15 cellular contexts compared by ENCODE assay signal in the genomic region with DNA sequence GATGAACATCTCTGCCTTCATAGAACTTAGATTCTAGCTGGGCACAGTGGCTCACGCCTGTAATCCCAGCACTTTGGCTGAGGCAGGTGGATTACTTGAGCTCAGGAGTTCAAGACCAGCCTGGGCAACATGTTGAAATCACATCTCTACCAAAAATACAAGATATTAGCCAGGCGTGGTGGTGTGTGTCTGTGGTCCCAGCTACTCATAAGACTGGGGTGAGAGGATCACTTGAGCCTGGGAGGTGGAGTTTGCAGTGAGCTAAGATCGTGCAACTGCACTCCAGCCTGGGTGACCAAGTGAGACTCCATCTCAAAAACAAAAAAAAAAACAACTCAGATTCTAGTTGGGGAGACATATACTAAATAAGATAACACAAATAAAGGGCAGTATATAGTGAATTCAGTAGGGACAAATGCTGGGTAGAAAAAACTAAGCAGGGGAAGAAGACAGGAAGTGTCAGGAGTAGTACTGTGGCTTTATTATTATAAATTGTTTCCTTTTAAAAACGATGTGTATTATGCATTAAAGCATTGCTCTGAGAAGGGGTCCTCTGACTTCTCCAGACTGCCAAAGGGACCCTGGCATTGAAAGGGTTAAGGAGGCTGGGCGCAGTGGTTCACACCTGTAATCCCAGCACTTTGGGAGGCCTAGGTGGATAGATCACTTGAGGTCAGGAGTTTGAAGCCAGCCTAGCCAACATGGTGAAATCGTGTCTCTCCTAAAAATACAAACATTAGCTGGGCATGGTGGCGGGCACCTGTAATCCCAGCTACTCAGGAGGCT. TPM values are rescaled to one million over a fixed set of nuclear protein-coding genes. Genes with fewer than 3 reads are reported as not detected.
DNase-seq lines count a peak whose midpoint lies in the region; ATAC-seq, FAIRE-seq and TF ChIP-seq lines count a peak whose summit lies in the region.
"Had no signal": no experiment of that assay in that cellular context is flagged by ENCODE, and none has a peak within 500 bp of the region (broad histone marks: within the 10 kb centered on the region; RNA-seq: fewer than 3 reads in every experiment).

No MANE protein-coding gene starts in this region.

- H3K27ac ChIP-seq in RWPE2 (ENCODE audit: poor library complexity, severe bottlenecking) = peak overlapping the region; percentile 98
- H3K27ac ChIP-seq in effector memory CD4-positive, alpha-beta T cell (ENCODE audit: insufficient read depth, low read length, poor library complexity, severe bottlenecking) = peak overlapping the region; percentile 57
- H3K27ac ChIP-seq: parathyroid adenoma had no signal

- POLR2A ChIA-PET in MCF 10A (lab: Yijun Ruan, JAX) = no interaction called here

- H3K36me3 ChIP-seq in RWPE2 (ENCODE audit: low read depth) = no peaks in the 10 kb centered on the region
- no peaks in the 10 kb centered on the region for H3K36me3 ChIP-seq in effector memory CD4-positive, alpha-beta T cell (ENCODE audit: control insufficient read depth, insufficient read depth, low read length)

- TF ChIP-seq CTCF in RWPE2 (IDR thresholded peaks at IDR 0.05; ENCODE audit: poor library complexity, severe bottlenecking) (no peak), MCF 10A (IDR thresholded peaks at IDR 0.05; ENCODE audit: unreplicated experiment) (no peak)

- no peak for FAIRE-seq in GM12892 (lab: Jason Lieb, UNC)
- FAIRE-seq: GM12891 had no signal

- H3K9me3 Mint-ChIP-seq in activated T-cell treated with anti-CD3 and anti-CD28 coated beads, Interleukin-2, amount 50 U/mL, for 24 hours = no peaks in the 10 kb centered on the region
- H3K9me3 Mint-ChIP-seq in stimulated activated naive B cell treated with anti-CD40 and anti-IgM and Interleukin-4, amounts not matched to agents 10 μg/mL and 1 μg/mL and 100 μg/mL, for 72 hours = peaks cover 0 to 2% of the 10 kb centered on the region in 2 donors
- no peaks in the 10 kb centered on the region for H3K9me3 Mint-ChIP-seq in MCF 10A (ENCODE audit: unreplicated experiment)

- no peak for ATAC-seq in RWPE2 (ENCODE audit: low read depth)
- ATAC-seq in stimulated activated naive B cell treated with anti-CD40 and anti-IgM and Interleukin-4, amounts not matched to agents 10 μg/mL and 1 μg/mL and 100 μg/mL, for 72 hours (replicated peaks) = no peak

- peaks cover 95% of the 10 kb centered on the region for H3K4me1 Mint-ChIP-seq in activated T-cell treated with anti-CD3 and anti-CD28 coated beads, Interleukin-2, amount 50 U/mL, for 24 hours (ENCODE audit: low read depth)
- H3K4me1 Mint-ChIP-seq in stimulated activated naive B cell treated with anti-CD40 and anti-IgM and Interleukin-4, amounts not matched to agents 10 μg/mL and 1 μg/mL and 100 μg/mL, for 72 hours = peaks cover 46 to 77% of the 10 kb centered on the region in 2 donors
- peaks cover 42% of the 10 kb centered on the region for H3K4me1 Mint-ChIP-seq in MCF 10A (ENCODE audit: insufficient read depth, unreplicated experiment)

- CTCF ChIA-PET in MCF 10A (lab: Yijun Ruan, JAX) = interaction anchor here (1.5 kb wide), 1 partner anchor 19 kb away, joined by 6 read pairs; no protein-coding TSS in a partner anchor

- no peaks in the 10 kb centered on the region for H3K27me3 ChIP-seq in RWPE2 (ENCODE audit: insufficient read depth, poor library complexity, severe bottlenecking)
- H3K27me3 ChIP-seq in effector memory CD4-positive, alpha-beta T cell (replicated peaks; ENCODE audit: control insufficient read depth, insufficient read depth, low read length, poor library complexity, severe bottlenecking) = no peaks in the 10 kb centered on the region

- peaks cover 4% of the 10 kb centered on the region for H3K36me3 Mint-ChIP-seq in activated T-cell treated with anti-CD3 and anti-CD28 coated beads, Interleukin-2, amount 50 U/mL, for 24 hours (ENCODE audit: low read depth)
- peaks cover 10 to 11% of the 10 kb centered on the region in 2 donors for H3K36me3 Mint-ChIP-seq in stimulated activated naive B cell treated with anti-CD40 and anti-IgM and Interleukin-4, amounts not matched to agents 10 μg/mL and 1 μg/mL and 100 μg/mL, for 72 hours
- H3K36me3 Mint-ChIP-seq in MCF 10A (ENCODE audit: insufficient read depth, unreplicated experiment) = no peaks in the 10 kb centered on the region

- H3K4me1 ChIP-seq in RWPE2 (ENCODE audit: insufficient read depth, poor library complexity, severe bottlenecking) = peaks cover 66% of the 10 kb centered on the region
- peaks cover 79% of the 10 kb centered on the region for H3K4me1 ChIP-seq in effector memory CD4-positive, alpha-beta T cell (ENCODE audit: control insufficient read depth, insufficient read depth, low read length, poor library complexity, severe bottlenecking)

- no peaks in the 10 kb centered on the region for H3K27me3 Mint-ChIP-seq in activated T-cell treated with anti-CD3 and anti-CD28 coated beads, Interleukin-2, amount 50 U/mL, for 24 hours
- no peaks in the 10 kb centered on the region for H3K27me3 Mint-ChIP-seq in stimulated activated naive B cell treated with anti-CD40 and anti-IgM and Interleukin-4, amounts not matched to agents 10 μg/mL and 1 μg/mL and 100 μg/mL, for 72 hours
- no peaks in the 10 kb centered on the region for H3K27me3 Mint-ChIP-seq in MCF 10A (ENCODE audit: insufficient read depth, unreplicated experiment)

- intact Hi-C loops in MCF 10A (cut with micrococcal nuclease) = no loop called here

- H3K4me3 ChIP-seq in RWPE2 (ENCODE audit: severe bottlenecking) = no peak overlapping the region
- peak overlapping the region; percentile 10 for H3K4me3 ChIP-seq in effector memory CD4-positive, alpha-beta T cell (ENCODE audit: insufficient read depth, low read depth, low read length, poor library complexity, severe bottlenecking)

- H3K9me3 ChIP-seq in RWPE2 (ENCODE audit: severe bottlenecking) = no peaks in the 10 kb centered on the region
- H3K9me3 ChIP-seq in effector memory CD4-positive, alpha-beta T cell (ENCODE audit: control insufficient read depth, low read length) = no peaks in the 10 kb centered on the region

- H3K4me3 Mint-ChIP-seq in activated T-cell treated with anti-CD3 and anti-CD28 coated beads, Interleukin-2, amount 50 U/mL, for 24 hours = peak overlapping the region; percentile 63
- H3K4me3 Mint-ChIP-seq in stimulated activated naive B cell treated with anti-CD40 and anti-IgM and Interleukin-4, amounts not matched to agents 10 μg/mL and 1 μg/mL and 100 μg/mL, for 72 hours = peak overlapping the region; percentile 59 to 69
- H3K4me3 Mint-ChIP-seq in MCF 10A (ENCODE audit: unreplicated experiment) = no peak overlapping the region

- no peak for DNase-seq in activated T-cell treated with anti-CD3 and anti-CD28 coated beads, Interleukin-2, amount 50 U/mL, for 24 hours
- no peak for DNase-seq in activated T-cell treated with anti-CD3 and anti-CD28 coated beads, Interleukin-2, amount 50 U/mL, for 1 hour
- DNase-seq in RWPE2 (ENCODE audit: low spot score) (no peak), GM12892 (ENCODE audit: insufficient read length) (no peak), MCF 10A (ENCODE audit: unreplicated experiment) (no peak), DMS53 (lab: John Stamatoyannopoulos, UW) (no peak)
- no peak for DNase-seq in effector memory CD4-positive, alpha-beta T cell
- DNase-seq in stimulated activated naive B cell treated with anti-CD40 and anti-IgM and Interleukin-4, amounts not matched to agents 10 μg/mL and 1 μg/mL and 100 μg/mL, for 72 hours = no peak
- DNase-seq: activated CD4-positive, alpha-beta T cell treated with anti-CD3 and anti-CD28 coated beads for 1 hour; amniotic stem cell; cortex of kidney; DMS79 treated with DMSO at 0.1 percent for 48 hours; NK-92 treated with Interleukin-12 subunit alpha and Interleukin-12 subunit beta, amount 100 ng/mL, for 24 hours had no signal

- H3K27ac Mint-ChIP-seq in activated T-cell treated with anti-CD3 and anti-CD28 coated beads, Interleukin-2, amount 50 U/mL, for 24 hours = peak overlapping the region; percentile 95
- H3K27ac Mint-ChIP-seq in stimulated activated naive B cell treated with anti-CD40 and anti-IgM and Interleukin-4, amounts not matched to agents 10 μg/mL and 1 μg/mL and 100 μg/mL, for 72 hours = peak overlapping the region; percentile 90
- H3K27ac Mint-ChIP-seq in MCF 10A (ENCODE audit: low read depth, unreplicated experiment) = no peak overlapping the region

- TF ChIP-seq POLR2A in GM12892 (IDR thresholded peaks at IDR 0.05; ENCODE audit: low read depth, low read length) = no peak

- no TSS peak for BruUV-seq in MCF 10A (replicated peaks; lab: Mats Ljungman, UMichigan)

RNA-seq across cellular contexts. Expression of a gene that starts 46.7 kb away (rescaled TPM):
- polyA plus RNA-seq in GM12892 (2012; ENCODE audit: missing spikeins) = 45.4 TPM
- total RNA-seq in MCF 10A (2022) = 32.2 and 33.5 TPM in 2 replicates
